Comparison of ENCODE assay signal across 17 cellular contexts in genomic region chr1:186301448-186301847, GRCh38. TPM values are rescaled to one million over a fixed set of nuclear protein-coding genes. Genes with fewer than 3 reads are reported as not detected.
A peak's percentile ranks its signal among the peaks of the same experiment; 100 is the strongest.
DNase-seq lines count a peak whose midpoint lies in the region; ATAC-seq, FAIRE-seq and TF ChIP-seq lines count a peak whose summit lies in the region.
"Had no signal": no experiment of that assay in that cellular context is flagged by ENCODE, and none has a peak within 500 bp of the region (broad histone marks: within the 10 kb centered on the region; RNA-seq: fewer than 3 reads in every experiment).

No MANE protein-coding gene starts in this region.

- H3K9me3 Mint-ChIP-seq in activated T-cell treated with anti-CD3 and anti-CD28 coated beads, Interleukin-2, amount 50 U/mL, for 4 hours, result no peaks in the 10 kb centered on the region
- H3K9me3 Mint-ChIP-seq in CD8-positive, alpha-beta T cell, result no peaks in the 10 kb centered on the region
- H3K9me3 Mint-ChIP-seq in activated CD4-positive, alpha-beta T cell treated with anti-CD3 and anti-CD28 coated beads, Interleukin-2, amount 10 ng/mL, durations not matched to agents 24 days and 14 days, result peaks cover 3% of the 10 kb centered on the region
- H3K9me3 Mint-ChIP-seq in activated naive CD4-positive, alpha-beta T cell treated with anti-CD3 and anti-CD28 coated beads, Interleukin-2, amount 50 U/mL, for 72 hours, result no peaks in the 10 kb centered on the region

- ATAC-seq in activated T-cell treated with anti-CD3 and anti-CD28 coated beads, Interleukin-2, amount 50 U/mL, for 4 hours, result peak; percentile 77 to 78
- no peak for ATAC-seq in CD8-positive, alpha-beta T cell
- peak; percentile 82 to 88 for ATAC-seq in activated naive CD4-positive, alpha-beta T cell treated with anti-CD3 and anti-CD28 coated beads, Interleukin-2, amount 50 U/mL, for 72 hours
- ATAC-seq: HCT116 had no signal

- no peak for TF ChIP-seq POLR2A in GM12892 (IDR thresholded peaks at IDR 0.05; ENCODE audit: low read depth, low read length)

- DNase-seq in activated T-cell treated with anti-CD3 and anti-CD28 coated beads, Interleukin-2, amount 50 U/mL, for 4 hours, result no peak
- DNase-seq in activated T-cell treated with anti-CD3 and anti-CD28 coated beads, Interleukin-2, amount 50 U/mL, for 48 hours, result no peak
- no peak for DNase-seq in CD8-positive, alpha-beta T cell
- peak; percentile 81 for DNase-seq in activated CD4-positive, alpha-beta T cell treated with anti-CD3 and anti-CD28 coated beads, Interleukin-2, amount 10 ng/mL, durations not matched to agents 24 days and 14 days
- peak in 1 of 2 donors; percentile 49 for DNase-seq in activated naive CD4-positive, alpha-beta T cell treated with anti-CD3 and anti-CD28 coated beads, Interleukin-2, amount 50 U/mL, for 72 hours (ENCODE audit: low spot score in 2 of 2)
- DNase-seq in HT-29 (ENCODE audit: low spot score), result no peak
- no peak for DNase-seq in GM12892 (ENCODE audit: insufficient read length)
- DNase-seq: AML-193, DMS79 treated with DMSO at 0.1 percent for 48 hours, NCI-H1436 treated with DMSO at 0.1 percent for 48 hours, NCI-H2081, NCI-H524 had no signal

- peaks cover 3% of the 10 kb centered on the region for H3K36me3 Mint-ChIP-seq in activated T-cell treated with anti-CD3 and anti-CD28 coated beads, Interleukin-2, amount 50 U/mL, for 4 hours (ENCODE audit: insufficient read depth)
- no peaks in the 10 kb centered on the region for H3K36me3 Mint-ChIP-seq in CD8-positive, alpha-beta T cell
- peaks cover 14% of the 10 kb centered on the region for H3K36me3 Mint-ChIP-seq in activated CD4-positive, alpha-beta T cell treated with anti-CD3 and anti-CD28 coated beads, Interleukin-2, amount 10 ng/mL, durations not matched to agents 24 days and 14 days (ENCODE audit: low read depth)
- peaks cover 18 to 33% of the 10 kb centered on the region in 2 donors for H3K36me3 Mint-ChIP-seq in activated naive CD4-positive, alpha-beta T cell treated with anti-CD3 and anti-CD28 coated beads, Interleukin-2, amount 50 U/mL, for 72 hours

- H3K4me1 ChIP-seq in CD8-positive, alpha-beta T cell (ENCODE audit: insufficient read depth, low read length), result peaks cover 29% of the 10 kb centered on the region

- peak overlapping the region; percentile 62 for H3K27ac Mint-ChIP-seq in CD8-positive, alpha-beta T cell
- H3K27ac Mint-ChIP-seq in activated CD4-positive, alpha-beta T cell treated with anti-CD3 and anti-CD28 coated beads, Interleukin-2, amount 10 ng/mL, durations not matched to agents 24 days and 14 days, result peak overlapping the region; percentile 86
- H3K27ac Mint-ChIP-seq in activated naive CD4-positive, alpha-beta T cell treated with anti-CD3 and anti-CD28 coated beads, Interleukin-2, amount 50 U/mL, for 72 hours, result peak overlapping the region; percentile 92 to 94

- no peak for FAIRE-seq in GM12892 (lab: Jason Lieb, UNC)
- FAIRE-seq: G401.6, GM12891, GM19239, RCC 7860 had no signal

- no peak for TF ChIP-seq CTCF in CD8-positive, alpha-beta T cell (IDR thresholded peaks at IDR 0.05)

- CTCF ChIA-PET in CD8-positive, alpha-beta T cell (lab: Charles Lee), result interaction anchor here (1.3 kb wide), 2 partner anchors 23 to 73 kb away, joined by 3 read pairs; partner anchors contain the start of gene TPR

- H3K27me3 Mint-ChIP-seq in activated T-cell treated with anti-CD3 and anti-CD28 coated beads, Interleukin-2, amount 50 U/mL, for 4 hours (ENCODE audit: low read depth), result no peaks in the 10 kb centered on the region
- H3K27me3 Mint-ChIP-seq in CD8-positive, alpha-beta T cell (ENCODE audit: low read depth), result no peaks in the 10 kb centered on the region
- H3K27me3 Mint-ChIP-seq in activated CD4-positive, alpha-beta T cell treated with anti-CD3 and anti-CD28 coated beads, Interleukin-2, amount 10 ng/mL, durations not matched to agents 24 days and 14 days, result no peaks in the 10 kb centered on the region

- H3K27ac ChIP-seq in CD8-positive, alpha-beta T cell (ENCODE audit: low read depth, low read length), result no peak overlapping the region

- POLR2A ChIA-PET in CD8-positive, alpha-beta T cell (lab: Charles Lee), result interaction anchor here (1.2 kb wide), 1 partner anchor 12 kb away, joined by 3 read pairs; no protein-coding TSS in a partner anchor

- H3K4me1 Mint-ChIP-seq in activated T-cell treated with anti-CD3 and anti-CD28 coated beads, Interleukin-2, amount 50 U/mL, for 4 hours (ENCODE audit: low read depth), result peaks cover 61% of the 10 kb centered on the region
- peaks cover 54% of the 10 kb centered on the region for H3K4me1 Mint-ChIP-seq in CD8-positive, alpha-beta T cell (ENCODE audit: low read depth)
- H3K4me1 Mint-ChIP-seq in activated CD4-positive, alpha-beta T cell treated with anti-CD3 and anti-CD28 coated beads, Interleukin-2, amount 10 ng/mL, durations not matched to agents 24 days and 14 days, result peaks cover 60% of the 10 kb centered on the region

- H3K9me3 ChIP-seq in CD8-positive, alpha-beta T cell (ENCODE audit: low read length), result no peaks in the 10 kb centered on the region

- H3K36me3 ChIP-seq in CD8-positive, alpha-beta T cell (ENCODE audit: insufficient read depth, low read length), result no peaks in the 10 kb centered on the region

- no peaks in the 10 kb centered on the region for H3K27me3 ChIP-seq in CD8-positive, alpha-beta T cell (ENCODE audit: insufficient read depth, low read length)

- H3K4me3 Mint-ChIP-seq in activated T-cell treated with anti-CD3 and anti-CD28 coated beads, Interleukin-2, amount 50 U/mL, for 4 hours, result no peak overlapping the region
- no peak overlapping the region for H3K4me3 Mint-ChIP-seq in CD8-positive, alpha-beta T cell
- peak overlapping the region; percentile 59 for H3K4me3 Mint-ChIP-seq in activated CD4-positive, alpha-beta T cell treated with anti-CD3 and anti-CD28 coated beads, Interleukin-2, amount 10 ng/mL, durations not matched to agents 24 days and 14 days

- intact Hi-C loops in CD8-positive, alpha-beta T cell (cut with DNase I, micrococcal nuclease), result no loop called here
- intact Hi-C loops in activated CD4-positive, alpha-beta T cell treated with anti-CD3 and anti-CD28 coated beads, Interleukin-2, amount 10 ng/mL, durations not matched to agents 24 days and 14 days (cut with micrococcal nuclease), result loop anchor here (1.0 to 10.0 kb wide), 5 partner anchors 11 to 737 kb away; partner anchors contain the start of genes ODR4 and TPR

- H3K4me3 ChIP-seq in CD8-positive, alpha-beta T cell (ENCODE audit: low read depth, low read length), result no peak overlapping the region

RNA-seq across cellular contexts. Expression of gene PRG4, which starts 5.4 kb away (rescaled TPM):
- 1 to 10 TPM in 1 of 3 donors, under 1 TPM in 2; 0.21 to 3.0 (median 0.40) TPM for total RNA-seq in activated T-cell treated with anti-CD3 and anti-CD28 coated beads, Interleukin-2, amount 50 U/mL, for 4 hours
- not detected for total RNA-seq in CD8-positive, alpha-beta T cell
- total RNA-seq in activated CD4-positive, alpha-beta T cell treated with anti-CD3 and anti-CD28 coated beads, Interleukin-2, amount 10 ng/mL, durations not matched to agents 24 days and 14 days, result 7.6 and 8.5 TPM in 2 replicates
- total RNA-seq in activated naive CD4-positive, alpha-beta T cell treated with anti-CD3 and anti-CD28 coated beads, Interleukin-2, amount 50 U/mL, for 72 hours, result 10 to 100 TPM; 31.0 to 40.8 TPM
- total RNA-seq in HT-29 (2014; rRNA removed; shearing (Covaris generic)), result 0.05 TPM in 1 of 2 replicates, not detected in the other
- polyA plus RNA-seq in GM12892 (2012; ENCODE audit: missing spikeins), result 0.04 TPM
